ENCODE assay signal across 18 cellular contexts in genomic region chr2:43005975-43006833, GRCh38.
DNase-seq lines count a peak whose midpoint lies in the region; ATAC-seq, FAIRE-seq and TF ChIP-seq lines count a peak whose summit lies in the region.
"Had no signal": no experiment of that assay in that cellular context is flagged by ENCODE, and none has a peak within 500 bp of the region (broad histone marks: within the 10 kb centered on the region; RNA-seq: fewer than 3 reads in every experiment).

No MANE protein-coding gene starts in this region.

- H3K4me1 ChIP-seq in osteoblast (ENCODE audit: insufficient read depth, low read length), result no peaks in the 10 kb centered on the region

- H3K27me3 Mint-ChIP-seq in natural killer cell treated with Interleukin-12 subunit alpha and Interleukin-12 subunit beta and Interleukin-15 and Interleukin-18, amount 100 ng/mL, for 72 hours, result no peaks in the 10 kb centered on the region
- peaks cover 0 to 9% of the 10 kb centered on the region in 2 donors for H3K27me3 Mint-ChIP-seq in natural killer cell (ENCODE audit: low read depth in 2 of 2)

- intact Hi-C loops in natural killer cell (cut with micrococcal nuclease), result no loop called here

- H3K27ac ChIP-seq in layer of hippocampus (ENCODE audit: low read depth, low read length) (peak overlapping the region; percentile 94), osteoblast (ENCODE audit: low read depth, low read length) (no peak overlapping the region)
- H3K27ac ChIP-seq: esophagus muscularis mucosa, KMS-11, parathyroid adenoma had no signal

- H3K4me3 ChIP-seq in osteoblast (ENCODE audit: insufficient read depth, low read length), result no peak overlapping the region
- H3K4me3 ChIP-seq: esophagus muscularis mucosa had no signal

- H3K27me3 ChIP-seq in layer of hippocampus (ENCODE audit: control insufficient read depth, insufficient read depth, low read length) (no peaks in the 10 kb centered on the region), osteoblast (ENCODE audit: insufficient read depth, low read length) (no peaks in the 10 kb centered on the region)
- H3K27me3 ChIP-seq: esophagus muscularis mucosa had no signal

- H3K36me3 Mint-ChIP-seq in natural killer cell treated with Interleukin-12 subunit alpha and Interleukin-12 subunit beta and Interleukin-15 and Interleukin-18, amount 100 ng/mL, for 72 hours, result no peaks in the 10 kb centered on the region
- H3K36me3 Mint-ChIP-seq in natural killer cell, result no peaks in the 10 kb centered on the region

- H3K9me3 ChIP-seq in osteoblast (ENCODE audit: low read depth, low read length), result no peaks in the 10 kb centered on the region
- H3K9me3 ChIP-seq: esophagus muscularis mucosa had no signal

- no peak for DNase-seq in natural killer cell treated with Interleukin-12 subunit alpha and Interleukin-12 subunit beta and Interleukin-15 and Interleukin-18, amount 100 ng/mL, for 72 hours (ENCODE audit: low spot score)
- DNase-seq in natural killer cell (no peak), osteoblast (ENCODE audit: insufficient read length, low spot score, missing footprints) (peak; percentile 53), NCI-H2029 treated with DMSO at 0.1 percent for 48 hours (lab: John Stamatoyannopoulos, UW) (no peak), H54 (ENCODE audit: insufficient read length, low spot score) (no peak)
- DNase-seq in stimulated activated CD4-positive, alpha-beta T cell treated with anti-CD3 and anti-CD28 coated beads, Interleukin-4, amount 100 ng/mL, for 24 hours, result no peak
- DNase-seq: glutamatergic neuron; immature natural killer cell; NCI-H1092 treated with DMSO at 0.1 percent for 48 hours; NCI-H2171 treated with DMSO at 0.1 percent for 48 hours; stimulated activated naive CD4-positive, alpha-beta T cell treated with Interleukin-2 at 50 U/mL for 16 hours had no signal

- no peak overlapping the region for H2AFZ ChIP-seq in osteoblast (ENCODE audit: low read length)
- H2AFZ ChIP-seq: parathyroid adenoma had no signal

- no peaks in the 10 kb centered on the region for H3K79me2 ChIP-seq in osteoblast (ENCODE audit: insufficient read depth, low read length)
- H3K79me2 ChIP-seq: parathyroid adenoma had no signal

- ATAC-seq in natural killer cell treated with Interleukin-12 subunit alpha and Interleukin-12 subunit beta and Interleukin-15 and Interleukin-18, amount 100 ng/mL, for 72 hours, result peak; percentile 4 to 5
- ATAC-seq in natural killer cell (no peak), HG03025 (IDR thresholded peaks at IDR 0.05; ENCODE audit: low FRiP score, unreplicated experiment) (no peak)

- H3K4me3 Mint-ChIP-seq in natural killer cell treated with Interleukin-12 subunit alpha and Interleukin-12 subunit beta and Interleukin-15 and Interleukin-18, amount 100 ng/mL, for 72 hours, result no peak overlapping the region
- H3K4me3 Mint-ChIP-seq in natural killer cell, result no peak overlapping the region
- H3K4me3 Mint-ChIP-seq: dendritic cell treated with granulocyte-macrophage colony-stimulating factor and Interleukin-4, amounts not matched to agents 40 ng/mL and 50 ng/mL, for 4 days; immature natural killer cell; memory B cell had no signal

- TF ChIP-seq CTCF in natural killer cell (IDR thresholded peaks at IDR 0.05), result no peak
- no peak for TF ChIP-seq CTCF in osteoblast (IDR thresholded peaks at IDR 0.05; ENCODE audit: extremely low read depth, low read depth, low read length)

- FAIRE-seq in H54 (lab: Jason Lieb, UNC), result no peak

- no peaks in the 10 kb centered on the region for H4K20me1 ChIP-seq in osteoblast (ENCODE audit: insufficient read depth, low read length)

- H3K9me3 Mint-ChIP-seq in natural killer cell treated with Interleukin-12 subunit alpha and Interleukin-12 subunit beta and Interleukin-15 and Interleukin-18, amount 100 ng/mL, for 72 hours, result no peaks in the 10 kb centered on the region
- H3K9me3 Mint-ChIP-seq in natural killer cell, result no peaks in the 10 kb centered on the region
- H3K9me3 Mint-ChIP-seq: immature natural killer cell had no signal

- TF ChIP-seq POLR2A in H54 (IDR thresholded peaks at IDR 0.05; ENCODE audit: low read depth, low read length), result no peak

- peaks cover 0 to 6% of the 10 kb centered on the region in 2 donors for H3K4me1 Mint-ChIP-seq in natural killer cell treated with Interleukin-12 subunit alpha and Interleukin-12 subunit beta and Interleukin-15 and Interleukin-18, amount 100 ng/mL, for 72 hours (ENCODE audit: low read depth in 2 of 2)
- no peaks in the 10 kb centered on the region for H3K4me1 Mint-ChIP-seq in natural killer cell
- H3K4me1 Mint-ChIP-seq: immature natural killer cell had no signal

- no peak overlapping the region for H3K4me2 ChIP-seq in osteoblast (ENCODE audit: insufficient read depth, low read length)
- H3K4me2 ChIP-seq: KMS-11 had no signal

- H3K36me3 ChIP-seq in osteoblast (ENCODE audit: insufficient read depth, low read length), result no peaks in the 10 kb centered on the region
- H3K36me3 ChIP-seq: esophagus muscularis mucosa had no signal

- H3K27ac Mint-ChIP-seq in natural killer cell treated with Interleukin-12 subunit alpha and Interleukin-12 subunit beta and Interleukin-15 and Interleukin-18, amount 100 ng/mL, for 72 hours, result no peak overlapping the region
- no peak overlapping the region for H3K27ac Mint-ChIP-seq in natural killer cell
- H3K27ac Mint-ChIP-seq: dendritic cell treated with granulocyte-macrophage colony-stimulating factor and Interleukin-4, amounts not matched to agents 40 ng/mL and 50 ng/mL, for 4 days; immature natural killer cell; memory B cell had no signal

Comparison
In these comparisons a context has a peak if more than half of its experiments do, and no peak if none do; other contexts are left out.
1. ATAC-seq: peak in natural killer cell treated with Interleukin-12 subunit alpha and Interleukin-12 subunit beta and Interleukin-15 and Interleukin-18, amount 100 ng/mL, for 72 hours (2 of 2); none in natural killer cell (0 of 3) and HG03025 (single experiment).